8 cellular contexts compared by ENCODE assay signal in the genomic region with DNA sequence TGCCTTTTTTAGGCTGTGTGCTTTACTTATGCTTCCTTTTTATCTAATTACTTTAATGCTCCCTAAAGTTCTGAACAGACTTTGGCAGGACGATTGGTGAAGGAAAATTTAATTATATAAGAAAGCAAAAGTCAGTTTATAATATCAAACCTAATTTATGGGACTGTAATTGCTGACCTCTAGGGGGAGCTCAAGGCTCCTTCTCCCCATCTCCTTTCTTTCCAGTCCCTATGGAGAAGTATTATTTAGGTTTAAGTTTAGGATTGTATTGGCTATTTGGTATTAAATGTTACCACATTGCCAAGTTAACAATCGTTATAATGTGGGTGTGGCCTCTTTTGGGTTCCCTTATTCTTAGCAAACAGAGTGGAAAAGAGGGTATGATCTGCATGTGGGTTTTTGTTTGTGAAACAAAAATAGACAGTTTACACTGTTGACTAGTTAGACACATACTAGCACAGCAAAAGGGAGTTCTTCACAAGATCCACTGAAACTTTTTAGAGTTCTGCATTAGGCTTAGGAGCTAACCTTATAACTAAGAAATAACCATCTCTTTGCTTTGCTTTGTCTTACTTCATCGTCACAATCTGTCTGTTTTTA. TPM values are rescaled to one million over a fixed set of nuclear protein-coding genes. Genes with fewer than 3 reads are reported as not detected.
DNase-seq lines count a peak whose midpoint lies in the region; ATAC-seq and TF ChIP-seq lines count a peak whose summit lies in the region.

No MANE protein-coding gene starts in this region.

- no peak for DNase-seq in right atrium auricular region (ENCODE audit: low spot score)
- DNase-seq in Right ventricle myocardium inferior (ENCODE audit: missing footprints), result no peak
- peak; percentile 1 for DNase-seq in NCI-H2196 (lab: John Stamatoyannopoulos, UW; ENCODE audit: unreplicated experiment)
- peak; percentile 67 to 81 for DNase-seq in cardiac fibroblast (ENCODE audit: low read depth in 2 of 2)
- DNase-seq in myocyte (ENCODE audit: low read depth), result peak; percentile 47
- no peak for DNase-seq in activated effector memory CD4-positive, alpha-beta T cell treated with anti-CD3 and anti-CD28 coated beads, Interleukin-2, amount 50 U/mL, for 16 hours
- no peak for DNase-seq in hypothalamus (lab: John Stamatoyannopoulos, UW)

- no peaks in the 10 kb centered on the region for H3K27me3 ChIP-seq in right atrium auricular region

- TF ChIP-seq CTCF in right atrium auricular region (IDR thresholded peaks at IDR 0.05), result peak; percentile 55 to 75
- TF ChIP-seq CTCF in cardiac fibroblast (IDR thresholded peaks at IDR 0.05; ENCODE audit: low read depth, low read length), result peak; percentile 75

- no peak for ATAC-seq in Right ventricle myocardium inferior
- ATAC-seq in HG02759 (IDR thresholded peaks at IDR 0.05; ENCODE audit: unreplicated experiment), result no peak

- peaks cover 0 to 4% of the 10 kb centered on the region in 2 donors for H3K9me3 ChIP-seq in right atrium auricular region

- intact Hi-C loops in Right ventricle myocardium inferior (cut with DNase I), result loop anchor here (10.0 kb wide), 1 partner anchor 139 kb away; no protein-coding TSS in a partner anchor

- H3K36me3 ChIP-seq in right atrium auricular region, result no peaks in the 10 kb centered on the region

- no peak overlapping the region for H3K27ac ChIP-seq in right atrium auricular region

- H3K4me1 ChIP-seq in right atrium auricular region, result no peaks in the 10 kb centered on the region

- H3K4me3 ChIP-seq in right atrium auricular region, result no peak overlapping the region
- no peak overlapping the region for H3K4me3 ChIP-seq in cardiac fibroblast (replicated peaks in 1 of 2; ENCODE audit: low read depth in 2 of 2, low read length in 2 of 2)

RNA-seq across cellular contexts. Expression of a gene that starts 48.2 kb away (rescaled TPM):
- total RNA-seq in right atrium auricular region, result 1 to 10 TPM; 1.0 to 1.4 TPM
- 1.0 TPM for total RNA-seq in Right ventricle myocardium inferior
- 4.3 and 8.7 TPM in 2 replicates for total RNA-seq in myocyte
- 30.0 TPM for polyA plus RNA-seq in myocyte (2012)

Comparison
In these comparisons a context has a peak if more than half of its experiments do, and no peak if none do; other contexts are left out.
1. DNase-seq: peak in NCI-H2196 (single experiment), cardiac fibroblast (2 of 2) and myocyte (single experiment); none in right atrium auricular region (single experiment), Right ventricle myocardium inferior (single experiment), activated effector memory CD4-positive, alpha-beta T cell treated with anti-CD3 and anti-CD28 coated beads, Interleukin-2, amount 50 U/mL, for 16 hours (single experiment) and hypothalamus (0 of 51).